In genomic region chrX:84186603-84187358, GRCh38 we compare ENCODE assay signal across 9 cellular contexts. TPM values are rescaled to one million over a fixed set of nuclear protein-coding genes. Genes with fewer than 3 reads are reported as not detected.
DNase-seq lines count a peak whose midpoint lies in the region; ATAC-seq and TF ChIP-seq lines count a peak whose summit lies in the region.
"Had no signal": no experiment of that assay in that cellular context is flagged by ENCODE, and none has a peak within 500 bp of the region (broad histone marks: within the 10 kb centered on the region; RNA-seq: fewer than 3 reads in every experiment).

No MANE protein-coding gene starts in this region.

- H3K27me3 ChIP-seq in iPS-20b (ENCODE audit: insufficient read depth, low read length) (no peaks in the 10 kb centered on the region), thoracic aorta (replicated peaks; ENCODE audit: insufficient read depth) (no peaks in the 10 kb centered on the region), MG63 (peaks cover 3% of the 10 kb centered on the region), A673 (replicated peaks; ENCODE audit: insufficient read depth, low read depth, low read length, poor library complexity) (no peaks in the 10 kb centered on the region)

- in situ Hi-C loops in GM13976 (cut with MboI; ENCODE audit: low sequenced_read_pairs, unreplicated experiment) = no loop called here

- peaks cover 6% of the 10 kb centered on the region for H3K9me3 Mint-ChIP-seq in activated B cell treated with CpG ODN at 0.5 μM for 24 hours

- intact Hi-C loops in activated B cell treated with CpG ODN at 0.5 μM for 24 hours (cut with micrococcal nuclease) = loop anchor here (5.0 kb wide), 1 partner anchor 816 kb away; the partner anchor contains the start of gene APOOL
- intact Hi-C loops in A673 (cut with micrococcal nuclease; ENCODE audit: unreplicated experiment) = no loop called here

- no peaks in the 10 kb centered on the region for H3K36me3 Mint-ChIP-seq in activated B cell treated with CpG ODN at 0.5 μM for 24 hours (ENCODE audit: low read depth)

- BruUV-seq in A673 (replicated peaks; lab: Mats Ljungman, UMichigan) = no TSS peak

- H3K4me3 ChIP-seq in iPS-20b (ENCODE audit: low read length) (peak overlapping the region; percentile 94), thoracic aorta (peak overlapping the region; percentile 75), MG63 (no peak overlapping the region), A673 (ENCODE audit: low read depth, low read length, poor library complexity, severe bottlenecking) (no peak overlapping the region)

- no peak overlapping the region for H3K27ac ChIP-seq in iPS-20b (ENCODE audit: low read length)
- peak overlapping the region; percentile 59 to 61 for H3K27ac ChIP-seq in thoracic aorta
- H3K27ac ChIP-seq in A673 (ENCODE audit: low read depth, low read length, poor library complexity, severe bottlenecking) = no peak overlapping the region

- peak; percentile 4 for DNase-seq in GM13976 (ENCODE audit: low spot score)
- no peak for DNase-seq in activated B cell treated with CpG ODN at 0.5 μM for 24 hours
- no peak for DNase-seq in thoracic aorta (ENCODE audit: low spot score)
- no peak for DNase-seq in MG63
- DNase-seq in effector CD4-positive, alpha-beta T cell = no peak
- no peak for DNase-seq in A673 (ENCODE audit: low spot score)

- peaks cover 7% of the 10 kb centered on the region for H3K27me3 Mint-ChIP-seq in activated B cell treated with CpG ODN at 0.5 μM for 24 hours

- H3K9ac ChIP-seq in iPS-20b (ENCODE audit: low read depth, low read length) = peak overlapping the region; percentile 74; the same call in 1 of the 2 replicates

- H3K9me3 ChIP-seq in iPS-20b (ENCODE audit: insufficient read depth, low read depth, low read length) (no peaks in the 10 kb centered on the region), thoracic aorta (no peaks in the 10 kb centered on the region), MG63 (no peaks in the 10 kb centered on the region), A673 (ENCODE audit: low read depth, low read length, poor library complexity, severe bottlenecking) (no peaks in the 10 kb centered on the region)

- no peak overlapping the region for H3K27ac Mint-ChIP-seq in activated B cell treated with CpG ODN at 0.5 μM for 24 hours

- peak overlapping the region; percentile 68 for H3K4me3 Mint-ChIP-seq in activated B cell treated with CpG ODN at 0.5 μM for 24 hours

- H3K4me1 ChIP-seq in iPS-20b (ENCODE audit: insufficient read depth, low read length) (0 out of 2 replicates have a peak, but pooled peaks cover 3% of the 10 kb centered on the region), thoracic aorta (ENCODE audit: control insufficient read depth in 1 of 2, low read depth in 2 of 2) (no peaks in the 10 kb centered on the region), A673 (ENCODE audit: insufficient read depth, low read length, poor library complexity, severe bottlenecking) (no peaks in the 10 kb centered on the region)

- TF ChIP-seq CTCF in GM13976 (IDR thresholded peaks at IDR 0.05; ENCODE audit: borderline replicate concordance, control extremely low read depth, extremely low read depth, insufficient read depth, missing control alignments) (no peak), activated B cell treated with CpG ODN at 0.5 μM for 24 hours (IDR thresholded peaks at IDR 0.05) (no peak), thoracic aorta (IDR thresholded peaks at IDR 0.05) (no peak), A673 (conservative IDR thresholded peaks at IDR 0.05; ENCODE audit: low read depth, low read length) (no peak)

- peaks cover 6% of the 10 kb centered on the region for H3K4me1 Mint-ChIP-seq in activated B cell treated with CpG ODN at 0.5 μM for 24 hours

- ATAC-seq in HG02798 (IDR thresholded peaks at IDR 0.05; ENCODE audit: poor library complexity, unreplicated experiment) = peak; percentile 31
- no peak for ATAC-seq in activated B cell treated with CpG ODN at 0.5 μM for 24 hours (ENCODE audit: low read depth)
- ATAC-seq in thoracic aorta (ENCODE audit: insufficient number of reproducible peaks, low FRiP score, low read depth) = no peak

- CTCF ChIA-PET in activated B cell treated with CpG ODN at 0.5 μM for 24 hours (lab: Charles Lee) = no interaction called here
- CTCF ChIA-PET in A673 (lab: Charles Lee) = no interaction called here

- POLR2A ChIA-PET in activated B cell treated with CpG ODN at 0.5 μM for 24 hours (lab: Charles Lee) = no interaction called here
- POLR2A ChIA-PET in A673 (lab: Charles Lee; ENCODE audit: low non-redundant PET) = no interaction called here

- H3K36me3 ChIP-seq in iPS-20b (ENCODE audit: insufficient read depth, low read depth, low read length) (no peaks in the 10 kb centered on the region), thoracic aorta (no peaks in the 10 kb centered on the region), MG63 (no peaks in the 10 kb centered on the region), A673 (ENCODE audit: insufficient read depth, low read length, poor library complexity, severe bottlenecking) (no peaks in the 10 kb centered on the region)

RNA-seq across cellular contexts. Expression of gene RPS6KA6, which starts 1.2 kb away (rescaled TPM):
- total RNA-seq in activated B cell treated with CpG ODN at 0.5 μM for 24 hours = 0.51 and 0.81 TPM in 2 replicates
- 1 to 10 TPM; 8.5 to 9.6 TPM for total RNA-seq in thoracic aorta
- total RNA-seq in MG63 (2014; rRNA removed; shearing (Covaris generic); ENCODE audit: low replicate concordance) = not detected in 2 replicates
- not detected in 2 replicates for total RNA-seq in A673 (2021)
- total RNA-seq: RPMI7951 had no signal

Comparison
In these comparisons a context has a peak if more than half of its experiments do, and no peak if none do; other contexts are left out.
1. H3K27ac ChIP-seq: peak in thoracic aorta (2 of 2); none in iPS-20b (single experiment) and A673 (single experiment).
2. H3K4me3 ChIP-seq: peak in iPS-20b (single experiment) and thoracic aorta (single experiment); none in MG63 (single experiment) and A673 (single experiment).